In genomic region chr5:122880170-122880689, GRCh38 we compare ENCODE assay signal across 33 cellular contexts.
"Had no signal": no experiment of that assay in that cellular context is flagged by ENCODE, and none has a peak within 500 bp of the region (broad histone marks: within the 10 kb centered on the region; RNA-seq: fewer than 3 reads in every experiment).

No MANE protein-coding gene starts in this region.

- H3K9me3 Mint-ChIP-seq: activated CD8-positive, alpha-beta T cell treated with anti-CD3 and anti-CD28 coated beads for 36 hours; activated naive CD8-positive, alpha-beta T cell treated with anti-CD3 and anti-CD28 coated beads for 36 hours; activated T-cell treated with anti-CD3 and anti-CD28 coated beads, Interleukin-2, amount 50 U/mL, for 72 hours; activated T-helper 17 cell treated with anti-CD3 and anti-CD28 coated beads, Interleukin-2, amount 50 U/mL, for 72 hours; central memory CD8-positive, alpha-beta T cell; T-helper 2 cell treated with Interferon-gamma antibody and Interleukin-4, amounts not matched to agents 5 μg/mL and 100 μg/mL, for 36 hours had no signal

- H3K4me3 Mint-ChIP-seq: activated CD4-positive, alpha-beta T cell treated with anti-CD3 and anti-CD28 coated beads, Interleukin-2, amount 10 ng/mL, durations not matched to agents 24 days and 14 days; activated CD8-positive, alpha-beta T cell treated with anti-CD3 and anti-CD28 coated beads for 36 hours; activated naive CD8-positive, alpha-beta T cell treated with anti-CD3 and anti-CD28 coated beads for 36 hours; activated T-cell treated with anti-CD3 and anti-CD28 coated beads, Interleukin-2, amount 50 U/mL, for 72 hours; activated T-helper 17 cell treated with anti-CD3 and anti-CD28 coated beads, Interleukin-2, amount 50 U/mL, for 72 hours; central memory CD8-positive, alpha-beta T cell; T-helper 1 cell treated with Interleukin-12 subunit alpha and Interleukin-12 subunit beta and Interleukin-4 antibody, amounts not matched to agents 30 μg/mL and 1 μg/mL, for 36 hours; T-helper 2 cell treated with Interferon-gamma antibody and Interleukin-4, amounts not matched to agents 5 μg/mL and 100 μg/mL, for 36 hours had no signal

- DNase-seq: activated CD4-positive, alpha-beta T cell treated with anti-CD3 and anti-CD28 coated beads, Interleukin-2, amount 10 ng/mL, durations not matched to agents 24 days and 14 days; activated CD4-positive, alpha-beta T cell treated with anti-CD3 and anti-CD28 coated beads, Interleukin-2, amount 50 U/mL, for 4 hours; activated effector memory CD4-positive, alpha-beta T cell treated with anti-CD3 and anti-CD28 coated beads, Interleukin-2, amount 50 U/mL, for 16 hours; activated naive CD4-positive, alpha-beta T cell; activated naive CD4-positive, alpha-beta T cell treated with anti-CD3 and anti-CD28 coated beads, Interleukin-2, amount 50 U/mL, for 16 hours; activated naive CD8-positive, alpha-beta T cell treated with anti-CD3 and anti-CD28 coated beads for 36 hours; activated T-cell treated with anti-CD3 and anti-CD28 coated beads, Interleukin-2, amount 50 U/mL, for 1 hour; amygdala; KG1; MM.1S; MV-4-11; NCI-H1092; NCI-H1436 treated with DMSO at 0.1 percent for 48 hours; NCI-H1694 treated with DMSO at 0.1 percent for 48 hours; NCI-H2029 treated with DMSO at 0.1 percent for 48 hours; NCI-H2107; NCI-H2171; NCI-H226; NCI-H446 treated with DMSO at 0.1 percent for 48 hours; NCI-H524 treated with DMSO at 0.1 percent for 48 hours; NK-92 treated with Interleukin-12 subunit alpha and Interleukin-12 subunit beta, amount 100 ng/mL, for 24 hours; PC-9; SIG-M5 had no signal

- H3K36me3 ChIP-seq: ascending aorta, cardiac muscle cell had no signal

- H3K4me1 ChIP-seq: ascending aorta had no signal

- H2AFZ ChIP-seq: PC-9 had no signal

- H3K27ac ChIP-seq: ascending aorta, cardiac muscle cell, PC-9, RWPE1 had no signal

- H3K27ac Mint-ChIP-seq: activated CD4-positive, alpha-beta T cell treated with anti-CD3 and anti-CD28 coated beads, Interleukin-2, amount 10 ng/mL, durations not matched to agents 24 days and 14 days; activated CD8-positive, alpha-beta T cell treated with anti-CD3 and anti-CD28 coated beads for 36 hours; activated naive CD8-positive, alpha-beta T cell treated with anti-CD3 and anti-CD28 coated beads for 36 hours; activated T-cell treated with anti-CD3 and anti-CD28 coated beads, Interleukin-2, amount 50 U/mL, for 72 hours; activated T-helper 17 cell treated with anti-CD3 and anti-CD28 coated beads, Interleukin-2, amount 50 U/mL, for 72 hours; T-helper 1 cell treated with Interleukin-12 subunit alpha and Interleukin-12 subunit beta and Interleukin-4 antibody, amounts not matched to agents 30 μg/mL and 1 μg/mL, for 36 hours; T-helper 2 cell treated with Interferon-gamma antibody and Interleukin-4, amounts not matched to agents 5 μg/mL and 100 μg/mL, for 36 hours had no signal

- H3K4me3 ChIP-seq: ascending aorta, cardiac muscle cell, PC-9 had no signal

- H3K9me3 ChIP-seq: ascending aorta had no signal

- H3K27me3 ChIP-seq: ascending aorta, cardiac muscle cell had no signal

- H3K36me3 Mint-ChIP-seq: activated naive CD8-positive, alpha-beta T cell treated with anti-CD3 and anti-CD28 coated beads for 36 hours had no signal

- ATAC-seq: activated CD8-positive, alpha-beta T cell treated with anti-CD3 and anti-CD28 coated beads for 36 hours; Right ventricle myocardium inferior had no signal

- H3K4me2 ChIP-seq: PC-9 had no signal

- H3K4me1 Mint-ChIP-seq: activated naive CD8-positive, alpha-beta T cell treated with anti-CD3 and anti-CD28 coated beads for 36 hours had no signal

- H3K27me3 Mint-ChIP-seq: activated CD4-positive, alpha-beta T cell treated with anti-CD3 and anti-CD28 coated beads, Interleukin-2, amount 10 ng/mL, durations not matched to agents 24 days and 14 days; activated naive CD8-positive, alpha-beta T cell treated with anti-CD3 and anti-CD28 coated beads for 36 hours; activated T-helper 17 cell treated with anti-CD3 and anti-CD28 coated beads, Interleukin-2, amount 50 U/mL, for 72 hours; central memory CD8-positive, alpha-beta T cell had no signal
